ENCODE assay signal across 20 cellular contexts in the genomic region with DNA sequence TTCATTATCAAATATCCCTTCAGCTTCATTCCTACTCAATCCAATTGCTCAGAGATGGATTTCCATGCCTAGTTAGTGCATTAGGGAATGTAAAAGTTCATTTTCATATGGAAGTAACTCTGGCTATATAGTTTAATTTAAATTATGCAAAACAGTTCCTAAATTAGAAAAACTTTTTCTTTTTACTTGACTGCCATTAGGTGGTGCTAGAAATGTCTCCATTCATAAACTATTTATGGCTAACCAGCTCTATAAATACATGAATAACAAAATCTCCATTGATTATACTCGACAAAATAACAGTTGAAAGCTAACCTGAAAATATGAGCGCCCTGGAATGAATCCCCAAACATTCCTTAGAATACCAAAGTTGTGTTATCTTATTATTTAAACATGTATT.
A peak's percentile ranks its signal among the peaks of the same experiment; 100 is the strongest.
DNase-seq lines count a peak whose midpoint lies in the region; ATAC-seq and TF ChIP-seq lines count a peak whose summit lies in the region.
"Had no signal": no experiment of that assay in that cellular context is flagged by ENCODE, and none has a peak within 500 bp of the region (broad histone marks: within the 10 kb centered on the region; RNA-seq: fewer than 3 reads in every experiment).

No MANE protein-coding gene starts in this region.

- H4K20me1 ChIP-seq in GM23248 (ENCODE audit: insufficient read depth) = no peaks in the 10 kb centered on the region
- H4K20me1 ChIP-seq in PC-9 (ENCODE audit: insufficient read depth) = no peaks in the 10 kb centered on the region

- H3K4me2 ChIP-seq in GM23248 (ENCODE audit: unreplicated experiment) = no peak overlapping the region
- no peak overlapping the region for H3K4me2 ChIP-seq in PC-9

- intact Hi-C loops in PC-9 (cut with micrococcal nuclease; ENCODE audit: unreplicated experiment) = no loop called here

- BruUV-seq in PC-9 (replicated peaks; lab: Mats Ljungman, UMichigan) = no TSS peak

- H3K4me1 ChIP-seq in GM23248 (ENCODE audit: insufficient read depth) (no peaks in the 10 kb centered on the region), PC-9 (replicated peaks; ENCODE audit: insufficient read depth) (no peaks in the 10 kb centered on the region), foreskin keratinocyte (no peaks in the 10 kb centered on the region)
- H3K4me1 ChIP-seq: tibial nerve had no signal

- DNase-seq in AG10803 (ENCODE audit: low read depth) = no peak
- DNase-seq in GM23248 = peak; percentile 5
- DNase-seq in PC-9 = no peak
- DNase-seq in foreskin keratinocyte = no peak
- no peak for DNase-seq in 8988T
- no peak for DNase-seq in kidney glomerular epithelial cell (lab: John Stamatoyannopoulos, UW)
- DNase-seq in DMS53 treated with DMSO at 0.1 percent for 48 hours (lab: John Stamatoyannopoulos, UW; ENCODE audit: unreplicated experiment) = no peak
- DNase-seq: activated CD8-positive, alpha-beta memory T cell treated with anti-CD3 and anti-CD28 coated beads, Interleukin-2, amount 10 ng/mL, durations not matched to agents 7 days and 5 days; activated naive CD4-positive, alpha-beta T cell treated with anti-CD3 and anti-CD28 coated beads for 36 hours; CD4-positive, alpha-beta memory T cell; H9; head of caudate nucleus; left colon; naive B cell; NCI-H1930; NK-92 treated with Interleukin-12 subunit alpha and Interleukin-12 subunit beta, amount 100 ng/mL, for 24 hours; stimulated activated CD4-positive, alpha-beta T cell treated with anti-CD3 and anti-CD28 coated beads, Interleukin-4, amount 100 ng/mL, for 1 hour; SW 1271 had no signal

- TF ChIP-seq CTCF in AG10803 (conservative IDR thresholded peaks at IDR 0.05; ENCODE audit: low read length) (peak; percentile 25; the same call in 1 of the 2 replicates), PC-9 (conservative IDR thresholded peaks at IDR 0.05) (peak; percentile 37; the same call in 1 of the 2 replicates), foreskin keratinocyte (conservative IDR thresholded peaks at IDR 0.05) (peak; percentile 44)

- H3K79me2 ChIP-seq in GM23248 (ENCODE audit: insufficient read depth) = no peaks in the 10 kb centered on the region
- no peaks in the 10 kb centered on the region for H3K79me2 ChIP-seq in PC-9 (ENCODE audit: low read depth)

- peaks cover 16% of the 10 kb centered on the region; the same call in 1 of the 2 replicates for H3K27me3 ChIP-seq in GM23248 (replicated peaks; ENCODE audit: insufficient read depth)
- H3K27me3 ChIP-seq in PC-9 (ENCODE audit: insufficient read depth, low read depth) = no peaks in the 10 kb centered on the region
- H3K27me3 ChIP-seq in foreskin keratinocyte = no peaks in the 10 kb centered on the region
- H3K27me3 ChIP-seq: tibial nerve had no signal

- in situ Hi-C loops in GM23248 (cut with MboI) = no loop called here

- H3K9me2 ChIP-seq in GM23248 (ENCODE audit: insufficient read depth) (no peaks in the 10 kb centered on the region), PC-9 (ENCODE audit: insufficient read depth) (0 out of 2 replicates have a peak, but pooled peaks cover 5% of the 10 kb centered on the region)

- no peak overlapping the region for H3K4me3 ChIP-seq in AG10803 (ENCODE audit: low read length)
- H3K4me3 ChIP-seq in GM23248 = no peak overlapping the region
- H3K4me3 ChIP-seq in PC-9 = no peak overlapping the region
- H3K4me3 ChIP-seq: tibial nerve had no signal

- H3K9me3 ChIP-seq in GM23248 (ENCODE audit: low read depth) = no peaks in the 10 kb centered on the region
- no peaks in the 10 kb centered on the region for H3K9me3 ChIP-seq in PC-9 (ENCODE audit: insufficient read depth, low read depth)
- H3K9me3 ChIP-seq: tibial nerve had no signal

- no peak overlapping the region for H3K9ac ChIP-seq in GM23248

- H3F3A ChIP-seq in GM23248 (ENCODE audit: insufficient read depth) (no peaks in the 10 kb centered on the region), PC-9 (ENCODE audit: insufficient read depth, low read depth) (no peaks in the 10 kb centered on the region)

- CTCF ChIA-PET in PC-9 (lab: Charles Lee) = no interaction called here

- H2AFZ ChIP-seq in GM23248 (no peak overlapping the region), PC-9 (no peak overlapping the region)

- POLR2A ChIA-PET in PC-9 (lab: Charles Lee; ENCODE audit: unreplicated experiment) = no interaction called here

- ATAC-seq in foreskin keratinocyte = no peak
- ATAC-seq in GM19395 (IDR thresholded peaks at IDR 0.05; ENCODE audit: unreplicated experiment) = no peak
- ATAC-seq: activated CD8-positive, alpha-beta memory T cell treated with anti-CD3 and anti-CD28 coated beads, Interleukin-2, amount 10 ng/mL, durations not matched to agents 7 days and 5 days; left colon had no signal

- 13 to 15% methylated on average over 2 of the region's 2 CpGs for WGBS in GM23248 (ENCODE audit: low coverage in 1 of 2, low lambda C conversion rate in 2 of 2, missing lambda C conversion rate in 2 of 2), 2 experiments

- H3K36me3 ChIP-seq in GM23248 (ENCODE audit: low read depth) (no peaks in the 10 kb centered on the region), PC-9 (ENCODE audit: low read depth) (no peaks in the 10 kb centered on the region)
- H3K36me3 ChIP-seq: tibial nerve had no signal

- H3K27ac ChIP-seq in GM23248 = no peak overlapping the region
- H3K27ac ChIP-seq in PC-9 = no peak overlapping the region
- no peak overlapping the region for H3K27ac ChIP-seq in foreskin keratinocyte
- H3K27ac ChIP-seq: tibial nerve had no signal
